10 cellular contexts compared by ENCODE assay signal in genomic region chr11:35174666-35175065, GRCh38. TPM values are rescaled to one million over a fixed set of nuclear protein-coding genes. Genes with fewer than 3 reads are reported as not detected.
DNase-seq lines count a peak whose midpoint lies in the region; ATAC-seq and TF ChIP-seq lines count a peak whose summit lies in the region.
"Had no signal": no experiment of that assay in that cellular context is flagged by ENCODE, and none has a peak within 500 bp of the region (broad histone marks: within the 10 kb centered on the region; RNA-seq: fewer than 3 reads in every experiment).

No MANE protein-coding gene starts in this region.

- POLR2A ChIA-PET in MCF 10A (lab: Yijun Ruan, JAX), result interaction anchor here (0.8 to 2.5 kb wide), 14 partner anchors 9 to 173 kb away, joined by 3 to 11 read pairs (median 4); partner anchors contain the start of gene CD44
- POLR2A ChIA-PET in activated naive CD8-positive, alpha-beta T cell treated with anti-CD3 and anti-CD28 coated beads, Interleukin-2, amount 10 ng/mL, durations not matched to agents 7 days and 5 days (lab: Charles Lee), result interaction anchor here (0.7 to 9.5 kb wide), 11 partner anchors 11 to 163 kb away, joined by 3 to 186 read pairs (median 3); partner anchors contain the start of gene CD44

- H3K36me3 ChIP-seq in mammary epithelial cell (ENCODE audit: insufficient read depth, low read length), result peaks cover 59% of the 10 kb centered on the region

- no peak overlapping the region for H3K4me3 ChIP-seq in mammary epithelial cell (replicated peaks in 1 of 3; ENCODE audit: insufficient read depth in 1 of 3, low read depth in 2 of 3, low read length in 3 of 3)

- H4K20me1 ChIP-seq in mammary epithelial cell (ENCODE audit: insufficient read depth, low read length), result peaks cover 8% of the 10 kb centered on the region

- H3K9me3 Mint-ChIP-seq in MCF 10A (ENCODE audit: unreplicated experiment) (no peaks in the 10 kb centered on the region), memory B cell (no peaks in the 10 kb centered on the region)
- H3K9me3 Mint-ChIP-seq in activated naive CD8-positive, alpha-beta T cell treated with anti-CD3 and anti-CD28 coated beads, Interleukin-2, amount 10 ng/mL, durations not matched to agents 7 days and 5 days, result no peaks in the 10 kb centered on the region

- H2AFZ ChIP-seq in mammary epithelial cell (ENCODE audit: low read depth, low read length), result no peak overlapping the region

- in situ Hi-C loops in mammary epithelial cell (cut with MboI; ENCODE audit: low sequenced_read_pairs in 2 of 2), result no loop called here
- in situ Hi-C loops in GM13977 (cut with MboI; ENCODE audit: low pct_unique_long_range_greater_than_20kb, low sequenced_read_pairs, unreplicated experiment), result no loop called here

- H3K9ac ChIP-seq in mammary epithelial cell (ENCODE audit: insufficient read depth, low read length), result no peak overlapping the region

- H3K9me3 ChIP-seq in mammary epithelial cell (replicated peaks; ENCODE audit: insufficient read depth, low read length), result no peaks in the 10 kb centered on the region
- H3K9me3 ChIP-seq: Caco-2 had no signal

- H3K4me1 ChIP-seq in mammary epithelial cell (ENCODE audit: insufficient read depth, low read length), result peaks cover 57% of the 10 kb centered on the region

- no TSS peak for BruUV-seq in MCF 10A (replicated peaks; lab: Mats Ljungman, UMichigan)
- BruUV-seq in mammary epithelial cell (replicated peaks; lab: Mats Ljungman, UMichigan), result no TSS peak

- H3K27me3 Mint-ChIP-seq in MCF 10A (ENCODE audit: insufficient read depth, unreplicated experiment) (no peaks in the 10 kb centered on the region), memory B cell (no peaks in the 10 kb centered on the region)
- no peaks in the 10 kb centered on the region for H3K27me3 Mint-ChIP-seq in activated naive CD8-positive, alpha-beta T cell treated with anti-CD3 and anti-CD28 coated beads, Interleukin-2, amount 10 ng/mL, durations not matched to agents 7 days and 5 days

- peak; percentile 28 for ATAC-seq in activated naive CD8-positive, alpha-beta T cell treated with anti-CD3 and anti-CD28 coated beads, Interleukin-2, amount 10 ng/mL, durations not matched to agents 7 days and 5 days (ENCODE audit: low read depth)
- ATAC-seq in memory B cell (ENCODE audit: low read depth) (no peak), HG02885 (IDR thresholded peaks at IDR 0.05; ENCODE audit: poor library complexity, unreplicated experiment) (no peak)

- H3K36me3 Mint-ChIP-seq in MCF 10A (ENCODE audit: insufficient read depth, unreplicated experiment) (peaks cover 39% of the 10 kb centered on the region), memory B cell (peaks cover 29% of the 10 kb centered on the region)
- H3K36me3 Mint-ChIP-seq in activated naive CD8-positive, alpha-beta T cell treated with anti-CD3 and anti-CD28 coated beads, Interleukin-2, amount 10 ng/mL, durations not matched to agents 7 days and 5 days, result peaks cover 41% of the 10 kb centered on the region

- no peaks in the 10 kb centered on the region for H3K27me3 ChIP-seq in mammary epithelial cell (ENCODE audit: insufficient read depth, low read length)

- H3K27ac Mint-ChIP-seq in MCF 10A (ENCODE audit: low read depth, unreplicated experiment) (peak overlapping the region; percentile 28), memory B cell (peak overlapping the region; percentile 69)
- peak overlapping the region; percentile 94 for H3K27ac Mint-ChIP-seq in activated naive CD8-positive, alpha-beta T cell treated with anti-CD3 and anti-CD28 coated beads, Interleukin-2, amount 10 ng/mL, durations not matched to agents 7 days and 5 days

- peaks cover 95% of the 10 kb centered on the region for H3K79me2 ChIP-seq in mammary epithelial cell (ENCODE audit: insufficient read depth, low read length)

- no peak overlapping the region for H3K27ac ChIP-seq in mammary epithelial cell (ENCODE audit: insufficient read depth, low read depth, low read length)

- intact Hi-C loops in MCF 10A (cut with micrococcal nuclease), result no loop called here
- intact Hi-C loops in mammary epithelial cell (cut with micrococcal nuclease), result loop anchor here (5.0 kb wide), 1 partner anchor 177 kb away; no protein-coding TSS in a partner anchor

- DNase-seq in MCF 10A (ENCODE audit: unreplicated experiment) (peak; percentile 30), mammary epithelial cell (no peak), memory B cell (ENCODE audit: low spot score in 2 of 2) (peak in 1 of 2 donors; percentile 3), GM13977 (ENCODE audit: low spot score) (no peak), D341Med (ENCODE audit: low spot score) (no peak)
- no peak for DNase-seq in activated naive CD8-positive, alpha-beta T cell treated with anti-CD3 and anti-CD28 coated beads, Interleukin-2, amount 10 ng/mL, durations not matched to agents 7 days and 5 days
- no peak for DNase-seq in central memory CD4-positive, alpha-beta T cell
- DNase-seq: Caco-2; stimulated activated CD4-positive, alpha-beta T cell treated with anti-CD3 and anti-CD28 coated beads, Interleukin-12 subunit alpha, Interleukin-12 subunit beta, amount 100 ng/mL, for 4 hours had no signal

- dilution Hi-C loops in mammary epithelial cell (cut with HindIII; ENCODE audit: low sequenced_read_pairs), result loop anchor here (5.0 kb wide), 1 partner anchor 58 kb away; no protein-coding TSS in a partner anchor

- H3K4me1 Mint-ChIP-seq in MCF 10A (ENCODE audit: insufficient read depth, unreplicated experiment), result peaks cover 32% of the 10 kb centered on the region
- peaks cover 83% of the 10 kb centered on the region for H3K4me1 Mint-ChIP-seq in activated naive CD8-positive, alpha-beta T cell treated with anti-CD3 and anti-CD28 coated beads, Interleukin-2, amount 10 ng/mL, durations not matched to agents 7 days and 5 days
- H3K4me1 Mint-ChIP-seq in memory B cell, result peaks cover 57% of the 10 kb centered on the region

- H3K4me3 Mint-ChIP-seq in MCF 10A (ENCODE audit: unreplicated experiment) (no peak overlapping the region), memory B cell (no peak overlapping the region)
- H3K4me3 Mint-ChIP-seq in activated naive CD8-positive, alpha-beta T cell treated with anti-CD3 and anti-CD28 coated beads, Interleukin-2, amount 10 ng/mL, durations not matched to agents 7 days and 5 days, result peak overlapping the region; percentile 75

- 55% methylated on average over 3 of the region's 3 CpGs for WGBS in mammary epithelial cell (ENCODE audit: low coverage, missing lambda C conversion rate)

- TF ChIP-seq CTCF in MCF 10A (IDR thresholded peaks at IDR 0.05; ENCODE audit: unreplicated experiment) (no peak), mammary epithelial cell (conservative IDR thresholded peaks at IDR 0.05 in 1 of 2, IDR thresholded peaks at IDR 0.05 in 1 of 2; ENCODE audit: extremely low read depth in 1 of 2, insufficient read depth in 1 of 2, low read depth in 1 of 2, low read length in 2 of 2) (no peak), GM13977 (IDR thresholded peaks at IDR 0.05; ENCODE audit: extremely low read depth, insufficient read depth, missing control alignments) (no peak)

- CTCF ChIA-PET in MCF 10A (lab: Yijun Ruan, JAX), result interaction anchor here (0.6 to 1.5 kb wide), 6 partner anchors 13 to 248 kb away, joined by 3 to 5 read pairs (median 4); no protein-coding TSS in a partner anchor
- CTCF ChIA-PET in mammary epithelial cell (lab: Charles Lee; ENCODE audit: low non-redundant PET), result no interaction called here

- no peak overlapping the region for H3K4me2 ChIP-seq in mammary epithelial cell (ENCODE audit: insufficient read depth, low read depth, low read length)

RNA-seq across cellular contexts. Expression of gene CD44, which starts 35.7 kb away (rescaled TPM):
- total RNA-seq in MCF 10A (2022), result 323 and 446 TPM in 2 replicates
- 1,000 to 10,000 TPM; 1,362 to 2,544 TPM for total RNA-seq in mammary epithelial cell
- 2,091 TPM for polyA plus RNA-seq in mammary epithelial cell
- polyA minus RNA-seq in mammary epithelial cell, result 2,638 TPM
- total RNA-seq in activated naive CD8-positive, alpha-beta T cell treated with anti-CD3 and anti-CD28 coated beads, Interleukin-2, amount 10 ng/mL, durations not matched to agents 7 days and 5 days, result 100 to 1,000 TPM; 551 to 555 TPM

Comparison
In these comparisons a context has a peak if more than half of its experiments do, and no peak if none do; other contexts are left out.
1. H3K27ac Mint-ChIP-seq: peak in every context shown above with its lines; median percentile 94 in activated naive CD8-positive, alpha-beta T cell treated with anti-CD3 and anti-CD28 coated beads, Interleukin-2, amount 10 ng/mL, durations not matched to agents 7 days and 5 days; 69 in memory B cell; 28 in MCF 10A.